In the genomic region with DNA sequence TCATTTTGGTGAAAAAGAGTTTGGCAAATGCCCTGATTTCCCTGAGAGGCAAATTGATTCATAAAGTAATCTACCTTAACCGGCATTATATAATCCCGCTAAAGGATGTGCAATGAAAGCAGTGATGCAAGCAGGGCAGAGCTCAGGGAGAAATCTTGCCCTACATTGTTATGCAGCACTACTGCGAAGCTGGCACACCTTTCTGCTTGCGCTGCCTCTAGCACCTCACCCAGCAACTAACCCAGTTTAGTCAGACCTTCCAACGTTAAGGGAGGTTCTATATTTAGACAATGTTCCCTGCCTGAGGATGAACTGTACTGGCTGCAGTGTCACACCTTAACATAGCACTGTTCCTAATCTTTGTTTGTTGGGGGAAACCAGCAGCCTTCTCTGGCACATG, we compare ENCODE assay signal across 17 cellular contexts.
"Had no signal": no experiment of that assay in that cellular context is flagged by ENCODE, and none has a peak within 500 bp of the region (broad histone marks: within the 10 kb centered on the region; RNA-seq: fewer than 3 reads in every experiment).

No MANE protein-coding gene starts in this region.

- H3K9me3 ChIP-seq: mucosa of descending colon, prostate gland, tibial artery had no signal

- FAIRE-seq: endometrium, frontal cortex had no signal

- DNase-seq: activated CD4-positive, alpha-beta memory T cell treated with anti-CD3 and anti-CD28 coated beads, Interleukin-2, amount 10 ng/mL, durations not matched to agents 7 days and 5 days; activated CD4-positive, alpha-beta T cell treated with anti-CD3 and anti-CD28 coated beads for 36 hours; activated gamma-delta T cell; activated naive CD8-positive, alpha-beta T cell treated with anti-CD3 and anti-CD28 coated beads for 36 hours; activated T-cell treated with anti-CD3 and anti-CD28 coated beads, Interleukin-2, amount 50 U/mL, for 48 hours; hippocampal formation; mucosa of descending colon; natural killer cell; T-helper 1 cell; tibial artery had no signal

- H3K27me3 ChIP-seq: dorsolateral prefrontal cortex, tibial artery had no signal

- H3K4me1 ChIP-seq: prostate gland, tibial artery had no signal

- ATAC-seq: activated CD4-positive, alpha-beta T cell treated with anti-CD3 and anti-CD28 coated beads for 36 hours; mucosa of descending colon; natural killer cell had no signal

- H3K36me3 ChIP-seq: prostate gland, tibial artery had no signal

- H3K4me3 ChIP-seq: dorsolateral prefrontal cortex, mucosa of descending colon, prostate gland, SK-N-MC, skin epidermis, tibial artery had no signal

- H3K27ac ChIP-seq: dorsolateral prefrontal cortex, prostate gland, SK-N-MC, skin epidermis, tibial artery, VCaP had no signal
